ENCODE assay signal across 8 cellular contexts in the genomic region with DNA sequence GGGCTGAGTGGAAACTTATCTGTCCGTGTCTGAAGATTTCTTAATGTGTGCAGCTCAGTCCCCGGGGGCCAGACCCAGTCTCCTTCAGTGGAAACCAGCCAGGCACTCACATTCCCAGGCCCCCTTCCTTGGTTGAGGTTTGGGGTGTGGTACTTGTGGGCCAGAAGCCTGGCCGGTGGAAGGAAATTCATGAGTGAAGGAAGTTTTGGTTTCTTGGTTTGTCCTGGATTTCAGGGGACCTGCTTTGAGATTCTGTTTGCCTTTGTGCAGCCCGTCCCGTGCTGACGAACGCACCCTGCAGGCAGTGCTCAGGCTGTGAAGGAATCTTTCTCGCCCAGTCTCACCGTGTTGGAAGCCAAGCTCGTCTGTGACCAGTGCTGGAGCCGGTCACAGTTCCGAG. TPM values are rescaled to one million over a fixed set of nuclear protein-coding genes. Genes with fewer than 3 reads are reported as not detected.
DNase-seq lines count a peak whose midpoint lies in the region; ATAC-seq and TF ChIP-seq lines count a peak whose summit lies in the region.

No MANE protein-coding gene starts in this region.

- peak overlapping the region in 1 of 3 donors; percentile 42 for H3K4me3 ChIP-seq in skeletal muscle tissue (ENCODE audit: low read length in 3 of 3)

- ATAC-seq in WTC11 (no peak), GM21390 (IDR thresholded peaks at IDR 0.05; ENCODE audit: unreplicated experiment) (no peak)

- H3K4me3 Mint-ChIP-seq in WTC11 (no peak overlapping the region), glutamatergic neuron (ENCODE audit: unreplicated experiment) (peak overlapping the region; percentile 50)

- H3K36me3 ChIP-seq in skeletal muscle tissue (ENCODE audit: control insufficient read depth in 3 of 3, insufficient read depth in 3 of 3, low read length in 3 of 3) = peaks cover 0 to 5% (median 0%) of the 10 kb centered on the region in 3 donors

- peak; percentile 24 for TF ChIP-seq CTCF in GM13977 (IDR thresholded peaks at IDR 0.05; ENCODE audit: extremely low read depth, insufficient read depth, missing control alignments)
- TF ChIP-seq CTCF in WTC11 (IDR thresholded peaks at IDR 0.05) = no peak
- TF ChIP-seq CTCF in glutamatergic neuron (IDR thresholded peaks at IDR 0.05; ENCODE audit: partially characterized antibody, unreplicated experiment) = no peak

- CTCF ChIA-PET in WTC11 (lab: Charles Lee) = interaction anchor here (1.3 kb wide), 2 partner anchors 22 to 77 kb away, joined by 3 read pairs; no protein-coding TSS in a partner anchor

- no peaks in the 10 kb centered on the region for H3K9me3 ChIP-seq in skeletal muscle tissue (ENCODE audit: control insufficient read depth in 3 of 3, low read length in 3 of 3)

- peak overlapping the region in 2 of 3 donors; percentile 55 to 94 for H3K9ac ChIP-seq in skeletal muscle tissue (ENCODE audit: low read depth in 1 of 3, low read length in 3 of 3)

- in situ Hi-C loops in GM13977 (cut with MboI; ENCODE audit: low pct_unique_long_range_greater_than_20kb, low sequenced_read_pairs, unreplicated experiment) = no loop called here

- H3K27ac ChIP-seq in skeletal muscle tissue (ENCODE audit: low read depth, low read length) = peak overlapping the region; percentile 91

- no peaks in the 10 kb centered on the region for H3K9me3 Mint-ChIP-seq in WTC11
- H3K9me3 Mint-ChIP-seq in glutamatergic neuron (ENCODE audit: unreplicated experiment) = peaks cover 4% of the 10 kb centered on the region

- H3K27me3 ChIP-seq in skeletal muscle tissue (ENCODE audit: control insufficient read depth in 3 of 3, insufficient read depth in 3 of 3, low read length in 3 of 3) = no peaks in the 10 kb centered on the region

- H3K27me3 Mint-ChIP-seq in WTC11 (ENCODE audit: low read depth) (peaks cover 10% of the 10 kb centered on the region), glutamatergic neuron (ENCODE audit: unreplicated experiment) (peaks cover 6% of the 10 kb centered on the region)

- peaks cover 49% of the 10 kb centered on the region for H3K4me1 Mint-ChIP-seq in WTC11
- peaks cover 21% of the 10 kb centered on the region for H3K4me1 Mint-ChIP-seq in glutamatergic neuron (ENCODE audit: low read depth, unreplicated experiment)

- H3K4me1 ChIP-seq in skeletal muscle tissue (ENCODE audit: control insufficient read depth in 3 of 3, insufficient read depth in 3 of 3, low read length in 3 of 3) = peaks cover 58 to 82% (median 63%) of the 10 kb centered on the region in 3 donors

- H3K27ac Mint-ChIP-seq in WTC11 (peak overlapping the region; percentile 28; the same call in 1 of the 2 replicates), glutamatergic neuron (ENCODE audit: unreplicated experiment) (no peak overlapping the region)

- no peaks in the 10 kb centered on the region for H3K36me3 Mint-ChIP-seq in WTC11
- no peaks in the 10 kb centered on the region for H3K36me3 Mint-ChIP-seq in glutamatergic neuron (ENCODE audit: unreplicated experiment)

- DNase-seq in GM13977 (ENCODE audit: low spot score) = no peak
- peak; percentile 23 for DNase-seq in WTC11 (ENCODE audit: low spot score)
- DNase-seq in glutamatergic neuron = no peak
- no peak for DNase-seq in stimulated activated naive CD4-positive, alpha-beta T cell treated with Interleukin-2 at 50 U/mL for 16 hours (lab: John Stamatoyannopoulos, UW)
- no peak for DNase-seq in DMS79 treated with DMSO at 0.1 percent for 48 hours (lab: John Stamatoyannopoulos, UW)
- no peak for DNase-seq in RPMI8226

- POLR2A ChIA-PET in WTC11 (lab: Charles Lee) = no interaction called here

TF ChIP-seq in WTC11, 78 proteins besides CTCF, POLR2A, EP300 and RAD21:
- TF ChIP-seq TEAD1 (CRISPR knock-in tag; IDR thresholded peaks at IDR 0.05) (no peak), OVOL2 (CRISPR knock-in tag; IDR thresholded peaks at IDR 0.05; ENCODE audit: borderline replicate concordance) (no peak), ZNF671 (CRISPR knock-in tag; IDR thresholded peaks at IDR 0.05) (no peak), ZNF219 (CRISPR knock-in tag; IDR thresholded peaks at IDR 0.05; ENCODE audit: borderline replicate concordance) (no peak), MYBL2 (CRISPR knock-in tag; IDR thresholded peaks at IDR 0.05) (no peak)
- TF ChIP-seq, protein P1, sequence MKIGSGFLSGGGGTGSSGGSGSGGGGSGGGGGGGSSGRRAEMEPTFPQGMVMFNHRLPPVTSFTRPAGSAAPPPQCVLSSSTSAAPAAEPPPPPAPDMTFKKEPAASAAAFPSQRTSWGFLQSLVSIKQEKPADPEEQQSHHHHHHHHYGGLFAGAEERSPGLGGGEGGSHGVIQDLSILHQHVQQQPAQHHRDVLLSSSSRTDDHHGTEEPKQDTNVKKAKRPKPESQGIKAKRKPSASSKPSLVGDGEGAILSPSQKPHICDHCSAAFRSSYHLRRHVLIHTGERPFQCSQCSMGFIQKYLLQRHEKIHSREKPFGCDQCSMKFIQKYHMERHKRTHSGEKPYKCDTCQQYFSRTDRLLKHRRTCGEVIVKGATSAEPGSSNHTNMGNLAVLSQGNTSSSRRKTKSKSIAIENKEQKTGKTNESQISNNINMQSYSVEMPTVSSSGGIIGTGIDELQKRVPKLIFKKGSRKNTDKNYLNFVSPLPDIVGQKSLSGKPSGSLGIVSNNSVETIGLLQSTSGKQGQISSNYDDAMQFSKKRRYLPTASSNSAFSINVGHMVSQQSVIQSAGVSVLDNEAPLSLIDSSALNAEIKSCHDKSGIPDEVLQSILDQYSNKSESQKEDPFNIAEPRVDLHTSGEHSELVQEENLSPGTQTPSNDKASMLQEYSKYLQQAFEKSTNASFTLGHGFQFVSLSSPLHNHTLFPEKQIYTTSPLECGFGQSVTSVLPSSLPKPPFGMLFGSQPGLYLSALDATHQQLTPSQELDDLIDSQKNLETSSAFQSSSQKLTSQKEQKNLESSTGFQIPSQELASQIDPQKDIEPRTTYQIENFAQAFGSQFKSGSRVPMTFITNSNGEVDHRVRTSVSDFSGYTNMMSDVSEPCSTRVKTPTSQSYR (CRISPR knock-in tag; IDR thresholded peaks at IDR 0.05) = no peak
- TF ChIP-seq, protein P2, sequence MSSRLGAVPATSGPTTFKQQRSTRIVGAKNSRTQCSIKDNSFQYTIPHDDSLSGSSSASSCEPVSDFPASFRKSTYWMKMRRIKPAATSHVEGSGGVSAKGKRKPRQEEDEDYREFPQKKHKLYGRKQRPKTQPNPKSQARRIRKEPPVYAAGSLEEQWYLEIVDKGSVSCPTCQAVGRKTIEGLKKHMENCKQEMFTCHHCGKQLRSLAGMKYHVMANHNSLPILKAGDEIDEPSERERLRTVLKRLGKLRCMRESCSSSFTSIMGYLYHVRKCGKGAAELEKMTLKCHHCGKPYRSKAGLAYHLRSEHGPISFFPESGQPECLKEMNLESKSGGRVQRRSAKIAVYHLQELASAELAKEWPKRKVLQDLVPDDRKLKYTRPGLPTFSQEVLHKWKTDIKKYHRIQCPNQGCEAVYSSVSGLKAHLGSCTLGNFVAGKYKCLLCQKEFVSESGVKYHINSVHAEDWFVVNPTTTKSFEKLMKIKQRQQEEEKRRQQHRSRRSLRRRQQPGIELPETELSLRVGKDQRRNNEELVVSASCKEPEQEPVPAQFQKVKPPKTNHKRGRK (CRISPR knock-in tag; IDR thresholded peaks at IDR 0.05; ENCODE audit: borderline replicate concordance) = no peak
- TF ChIP-seq, protein P3, sequence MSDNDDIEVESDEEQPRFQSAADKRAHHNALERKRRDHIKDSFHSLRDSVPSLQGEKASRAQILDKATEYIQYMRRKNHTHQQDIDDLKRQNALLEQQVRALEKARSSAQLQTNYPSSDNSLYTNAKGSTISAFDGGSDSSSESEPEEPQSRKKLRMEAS (CRISPR knock-in tag; IDR thresholded peaks at IDR 0.05) = no peak

RNA-seq across cellular contexts. Expression of gene INPP5A, which starts 2.9 kb away (rescaled TPM):
- total RNA-seq in WTC11 (2021) (20.0 to 22.1 TPM (median 21.5 TPM) in 3 replicates), glutamatergic neuron (ENCODE audit: unreplicated experiment) (36.3 TPM), skeletal muscle tissue (50.6 TPM)
